Comparison of ENCODE assay signal across 8 cellular contexts in genomic region chr6:133241901-133242760, GRCh38. TPM values are rescaled to one million over a fixed set of nuclear protein-coding genes. Genes with fewer than 3 reads are reported as not detected.
DNase-seq lines count a peak whose midpoint lies in the region; ATAC-seq and TF ChIP-seq lines count a peak whose summit lies in the region.

No MANE protein-coding gene starts in this region.

- DNase-seq in GM03348 (ENCODE audit: low spot score) (peak; percentile 8), RWPE2 (ENCODE audit: low spot score) (peak; percentile 55), glomerular visceral epithelial cell (ENCODE audit: extremely low spot score) (peak; percentile 30), prostate gland (ENCODE audit: low spot score) (no peak), cortex of kidney (lab: John Stamatoyannopoulos, UW) (no peak), cerebellar cortex (ENCODE audit: low spot score) (no peak)
- DNase-seq in activated CD4-positive, CD25-positive, alpha-beta regulatory T cell treated with anti-CD3 and anti-CD28 coated beads, Interleukin-2, amount 50 U/mL, for 72 hours: no peak

- H3K27ac ChIP-seq in RWPE2 (ENCODE audit: poor library complexity, severe bottlenecking) (no peak overlapping the region), prostate gland (peak overlapping the region; percentile 79 to 82)

- no peaks in the 10 kb centered on the region for H3K36me3 ChIP-seq in RWPE2 (ENCODE audit: low read depth)
- no peaks in the 10 kb centered on the region for H3K36me3 ChIP-seq in prostate gland

- peak overlapping the region; percentile 44 for H3K4me3 ChIP-seq in RWPE2 (ENCODE audit: severe bottlenecking)
- H3K4me3 ChIP-seq in prostate gland: peak overlapping the region; percentile 39 to 40

- no peaks in the 10 kb centered on the region for H3K9me3 ChIP-seq in RWPE2 (ENCODE audit: severe bottlenecking)
- no peaks in the 10 kb centered on the region for H3K9me3 ChIP-seq in prostate gland

- 1% methylated on average over 60 of the region's 61 CpGs for WGBS in prostate gland

- ATAC-seq in RWPE2 (ENCODE audit: low read depth): peak; percentile 48
- ATAC-seq in HG02759 (IDR thresholded peaks at IDR 0.05; ENCODE audit: unreplicated experiment): no peak

- H3K27me3 ChIP-seq in RWPE2 (ENCODE audit: insufficient read depth, poor library complexity, severe bottlenecking) (peaks cover 57% of the 10 kb centered on the region), prostate gland (replicated peaks; ENCODE audit: insufficient read depth) (peaks cover 8% of the 10 kb centered on the region)

- TF ChIP-seq CTCF in RWPE2 (IDR thresholded peaks at IDR 0.05; ENCODE audit: poor library complexity, severe bottlenecking) (no peak), prostate gland (IDR thresholded peaks at IDR 0.05) (no peak)

- no peak for TF ChIP-seq POLR2A in prostate gland (IDR thresholded peaks at IDR 0.05)

- intact Hi-C loops in prostate gland (cut with DNase I): loop anchor here (5.0 to 10.0 kb wide), 6 partner anchors 55 to 653 kb away; no protein-coding TSS in a partner anchor

- H3K4me1 ChIP-seq in RWPE2 (ENCODE audit: insufficient read depth, poor library complexity, severe bottlenecking): peaks cover 4% of the 10 kb centered on the region
- H3K4me1 ChIP-seq in prostate gland (replicated peaks): no peaks in the 10 kb centered on the region

RNA-seq across cellular contexts. Expression of gene EYA4, which starts 1.0 kb away (rescaled TPM):
- total RNA-seq in prostate gland: 1 to 10 TPM; 4.1 to 7.3 TPM

Comparison
In these comparisons a context has a peak if more than half of its experiments do, and no peak if none do; other contexts are left out.
1. DNase-seq: peak in GM03348 (single experiment), RWPE2 (single experiment) and glomerular visceral epithelial cell (single experiment); none in prostate gland (single experiment), cortex of kidney (single experiment), cerebellar cortex (single experiment) and activated CD4-positive, CD25-positive, alpha-beta regulatory T cell treated with anti-CD3 and anti-CD28 coated beads, Interleukin-2, amount 50 U/mL, for 72 hours (single experiment).